In genomic region chr19:55316646-55317045, GRCh38 we compare ENCODE assay signal across 37 cellular contexts. TPM values are rescaled to one million over a fixed set of nuclear protein-coding genes. Genes with fewer than 3 reads are reported as not detected.
"Had no signal": no experiment of that assay in that cellular context is flagged by ENCODE, and none has a peak within 500 bp of the region (broad histone marks: within the 10 kb centered on the region; RNA-seq: fewer than 3 reads in every experiment).

No MANE protein-coding gene starts in this region.

- H3K27me3 ChIP-seq: brain microvascular endothelial cell had no signal

- H3K36me3 Mint-ChIP-seq: activated CD4-positive, alpha-beta memory T cell treated with anti-CD3 and anti-CD28 coated beads for 36 hours; activated CD8-positive, alpha-beta memory T cell treated with anti-CD3 and anti-CD28 coated beads, Interleukin-2, amount 10 ng/mL, durations not matched to agents 7 days and 5 days; activated naive CD4-positive, alpha-beta T cell treated with anti-CD3 and anti-CD28 coated beads, Interleukin-2, amount 10 ng/mL, durations not matched to agents 7 days and 5 days; activated naive CD8-positive, alpha-beta T cell had no signal

- H3K4me3 ChIP-seq: esophagus squamous epithelium, gastroesophageal sphincter, heart right ventricle had no signal

- ATAC-seq: activated CD4-positive, alpha-beta T cell treated with anti-CD3 and anti-CD28 coated beads for 36 hours; activated CD8-positive, alpha-beta memory T cell treated with anti-CD3 and anti-CD28 coated beads, Interleukin-2, amount 10 ng/mL, durations not matched to agents 7 days and 5 days; activated CD8-positive, alpha-beta T cell treated with anti-CD3 and anti-CD28 coated beads, Interleukin-2, amount 10 ng/mL, durations not matched to agents 7 days and 5 days; effector memory CD8-positive, alpha-beta T cell; gastroesophageal sphincter; heart right ventricle had no signal

- H3K4me1 Mint-ChIP-seq: activated CD4-positive, alpha-beta T cell treated with anti-CD3 and anti-CD28 coated beads for 36 hours had no signal

- H3K4me1 ChIP-seq: esophagus squamous epithelium had no signal

- H3K27ac Mint-ChIP-seq: activated CD4-positive, alpha-beta memory T cell treated with anti-CD3 and anti-CD28 coated beads for 36 hours; activated CD4-positive, alpha-beta T cell treated with anti-CD3 and anti-CD28 coated beads for 36 hours; activated CD4-positive, alpha-beta T cell treated with anti-CD3 and anti-CD28 coated beads, Interleukin-2, amount 10 ng/mL, durations not matched to agents 24 days and 14 days; activated CD8-positive, alpha-beta memory T cell treated with anti-CD3 and anti-CD28 coated beads, Interleukin-2, amount 10 ng/mL, durations not matched to agents 7 days and 5 days; activated CD8-positive, alpha-beta T cell treated with anti-CD3 and anti-CD28 coated beads, Interleukin-2, amount 10 ng/mL, durations not matched to agents 7 days and 5 days; activated naive CD4-positive, alpha-beta T cell treated with anti-CD3 and anti-CD28 coated beads, Interleukin-2, amount 10 ng/mL, durations not matched to agents 7 days and 5 days; activated naive CD8-positive, alpha-beta T cell; activated T-helper 1 cell treated with anti-CD3 and anti-CD28 coated beads, Interleukin-12 subunit alpha, Interleukin-12 subunit beta, Interleukin-2, Interleukin-4 antibody, amounts not matched to agents 30 ng/mL and 10 ng/mL and 1 ng/mL, durations not matched to agents 14 hours and 24 hours and 36 hours; activated T-helper 2 cell treated with anti-CD3 and anti-CD28 coated beads, Interferon-gamma antibody, Interleukin-2, Interleukin-4, amounts not matched to agents 10 μg/mL and 5 μg/mL and 100 μg/mL, durations not matched to agents 14 hours and 24 hours and 36 hours; effector memory CD8-positive, alpha-beta T cell had no signal

- H3K27ac ChIP-seq: brain microvascular endothelial cell, epithelial cell of prostate, esophagus squamous epithelium, gastroesophageal sphincter, heart right ventricle had no signal

- H3K9me3 Mint-ChIP-seq: activated CD4-positive, alpha-beta memory T cell treated with anti-CD3 and anti-CD28 coated beads for 36 hours; activated CD4-positive, alpha-beta T cell treated with anti-CD3 and anti-CD28 coated beads, Interleukin-2, amount 10 ng/mL, durations not matched to agents 24 days and 14 days; activated naive CD4-positive, alpha-beta T cell treated with anti-CD3 and anti-CD28 coated beads, Interleukin-2, amount 10 ng/mL, durations not matched to agents 7 days and 5 days; activated T-helper 1 cell treated with anti-CD3 and anti-CD28 coated beads, Interleukin-12 subunit alpha, Interleukin-12 subunit beta, Interleukin-2, Interleukin-4 antibody, amounts not matched to agents 30 ng/mL and 10 ng/mL and 1 ng/mL, durations not matched to agents 14 hours and 24 hours and 36 hours; activated T-helper 2 cell treated with anti-CD3 and anti-CD28 coated beads, Interferon-gamma antibody, Interleukin-2, Interleukin-4, amounts not matched to agents 10 μg/mL and 5 μg/mL and 100 μg/mL, durations not matched to agents 14 hours and 24 hours and 36 hours; effector memory CD8-positive, alpha-beta T cell had no signal

- DNase-seq: activated CD4-positive, alpha-beta memory T cell treated with anti-CD3 and anti-CD28 coated beads for 36 hours; activated CD4-positive, alpha-beta T cell treated with anti-CD3 and anti-CD28 coated beads for 36 hours; activated CD4-positive, alpha-beta T cell treated with anti-CD3 and anti-CD28 coated beads, Interleukin-2, amount 10 ng/mL, durations not matched to agents 24 days and 14 days; activated CD4-positive, CD25-positive, alpha-beta regulatory T cell; activated CD4-positive, CD25-positive, alpha-beta regulatory T cell treated with anti-CD3 and anti-CD28 coated beads, Interleukin-2, amount 50 U/mL, for 72 hours; activated CD8-positive, alpha-beta memory T cell treated with anti-CD3 and anti-CD28 coated beads, Interleukin-2, amount 10 ng/mL, durations not matched to agents 7 days and 5 days; activated CD8-positive, alpha-beta memory T cell treated with anti-CD3 and anti-CD28 coated beads, Interleukin-2, amount 50 U/mL, for 4 hours; activated CD8-positive, alpha-beta T cell treated with anti-CD3 and anti-CD28 coated beads, Interleukin-2, amount 10 ng/mL, durations not matched to agents 7 days and 5 days; activated effector memory CD4-positive, alpha-beta T cell treated with anti-CD3 and anti-CD28 coated beads, Interleukin-2, amount 50 U/mL, for 16 hours; activated naive CD4-positive, alpha-beta T cell treated with anti-CD3 and anti-CD28 coated beads, Interleukin-2, amount 10 ng/mL, durations not matched to agents 7 days and 5 days; activated T-cell treated with anti-CD3 and anti-CD28 coated beads, Interleukin-2, amount 50 U/mL, for 1 hour; activated T-cell treated with anti-CD3 and anti-CD28 coated beads, Interleukin-2, amount 50 U/mL, for 48 hours; amniotic stem cell; anterior cingulate cortex; brain microvascular endothelial cell; cortex of kidney; dermis blood vessel endothelial cell; effector CD4-positive, alpha-beta T cell; effector memory CD8-positive, alpha-beta T cell; esophagus squamous epithelium; foreskin melanocyte; heart right ventricle; T-helper 2 cell had no signal

- H3K9me3 ChIP-seq: esophagus squamous epithelium, gastroesophageal sphincter, heart right ventricle had no signal

- H3K4me3 Mint-ChIP-seq: activated CD4-positive, alpha-beta memory T cell treated with anti-CD3 and anti-CD28 coated beads for 36 hours; activated CD4-positive, alpha-beta T cell treated with anti-CD3 and anti-CD28 coated beads for 36 hours; activated CD4-positive, alpha-beta T cell treated with anti-CD3 and anti-CD28 coated beads, Interleukin-2, amount 10 ng/mL, durations not matched to agents 24 days and 14 days; activated CD8-positive, alpha-beta memory T cell treated with anti-CD3 and anti-CD28 coated beads, Interleukin-2, amount 10 ng/mL, durations not matched to agents 7 days and 5 days; activated CD8-positive, alpha-beta T cell treated with anti-CD3 and anti-CD28 coated beads, Interleukin-2, amount 10 ng/mL, durations not matched to agents 7 days and 5 days; activated naive CD4-positive, alpha-beta T cell treated with anti-CD3 and anti-CD28 coated beads, Interleukin-2, amount 10 ng/mL, durations not matched to agents 7 days and 5 days; activated naive CD8-positive, alpha-beta T cell; activated T-helper 1 cell treated with anti-CD3 and anti-CD28 coated beads, Interleukin-12 subunit alpha, Interleukin-12 subunit beta, Interleukin-2, Interleukin-4 antibody, amounts not matched to agents 30 ng/mL and 10 ng/mL and 1 ng/mL, durations not matched to agents 14 hours and 24 hours and 36 hours; effector memory CD8-positive, alpha-beta T cell had no signal

- H3K27me3 Mint-ChIP-seq: activated CD4-positive, alpha-beta T cell treated with anti-CD3 and anti-CD28 coated beads for 36 hours; activated CD8-positive, alpha-beta memory T cell treated with anti-CD3 and anti-CD28 coated beads, Interleukin-2, amount 10 ng/mL, durations not matched to agents 7 days and 5 days; activated naive CD8-positive, alpha-beta T cell had no signal

- H3K36me3 ChIP-seq: brain microvascular endothelial cell, esophagus squamous epithelium, gastroesophageal sphincter had no signal

- FAIRE-seq: astrocyte, colon had no signal

RNA-seq across cellular contexts. Expression of gene TMEM150B, which starts 8.5 kb away (rescaled TPM):
- total RNA-seq: activated CD4-positive, alpha-beta memory T cell treated with anti-CD3 and anti-CD28 coated beads for 36 hours; activated CD4-positive, alpha-beta T cell treated with anti-CD3 and anti-CD28 coated beads for 36 hours; activated T-helper 1 cell treated with anti-CD3 and anti-CD28 coated beads, Interleukin-12 subunit alpha, Interleukin-12 subunit beta, Interleukin-2, Interleukin-4 antibody, amounts not matched to agents 30 ng/mL and 10 ng/mL and 1 ng/mL, durations not matched to agents 14 hours and 24 hours and 36 hours; astrocyte; bronchial epithelial cell; chondrocyte; dermis blood vessel endothelial cell; fibroblast of lung; fibroblast of villous mesenchyme; glomerular endothelial cell had no signal
- polyA plus RNA-seq: fibroblast of lung had no signal

RNA-seq across cellular contexts. Expression of gene COX6B2, which starts 37.9 kb away (rescaled TPM):
- total RNA-seq: activated CD8-positive, alpha-beta memory T cell treated with anti-CD3 and anti-CD28 coated beads for 36 hours; cardiac septum; dermis blood vessel endothelial cell; gastroesophageal sphincter; glomerular endothelial cell; heart right ventricle had no signal
- polyA plus RNA-seq: heart right ventricle had no signal
